In the genomic region with DNA sequence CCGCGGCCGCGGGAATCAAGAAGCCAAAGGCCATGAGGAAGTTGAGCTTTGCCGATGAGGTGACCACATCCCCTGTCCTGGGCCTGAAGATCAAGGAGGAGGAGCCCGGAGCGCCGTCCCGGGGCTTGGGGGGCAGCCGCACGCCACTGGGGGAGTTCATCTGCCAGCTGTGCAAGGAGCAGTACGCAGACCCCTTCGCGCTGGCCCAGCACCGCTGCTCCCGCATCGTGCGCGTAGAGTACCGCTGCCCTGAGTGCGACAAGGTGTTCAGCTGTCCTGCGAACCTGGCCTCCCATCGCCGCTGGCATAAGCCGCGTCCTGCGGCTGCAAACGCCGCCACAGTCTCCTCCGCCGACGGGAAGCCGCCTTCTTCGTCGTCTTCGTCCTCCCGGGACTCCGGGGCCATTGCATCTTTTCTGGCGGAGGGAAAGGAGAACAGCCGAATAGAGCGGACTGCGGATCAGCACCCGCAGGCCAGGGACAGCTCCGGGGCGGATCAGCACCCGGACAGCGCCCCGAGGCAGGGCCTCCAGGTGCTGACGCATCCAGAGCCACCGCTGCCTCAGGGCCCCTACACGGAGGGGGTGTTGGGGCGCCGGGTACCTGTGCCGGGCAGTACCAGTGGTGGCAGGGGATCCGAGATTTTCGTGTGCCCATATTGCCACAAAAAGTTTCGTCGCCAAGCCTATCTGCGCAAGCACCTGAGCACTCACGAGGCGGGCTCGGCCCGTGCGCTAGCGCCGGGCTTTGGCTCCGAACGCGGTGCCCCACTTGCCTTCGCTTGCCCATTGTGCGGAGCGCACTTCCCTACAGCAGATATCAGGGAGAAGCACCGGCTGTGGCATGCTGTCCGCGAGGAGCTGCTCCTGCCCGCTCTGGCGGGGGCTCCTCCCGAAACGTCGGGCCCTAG, we compare ENCODE assay signal across 1 cellular context.
TF ChIP-seq lines count a peak whose summit lies in the region.

No MANE protein-coding gene starts in this region.

TF ChIP-seq in K562, 482 proteins besides CTCF, POLR2A, EP300 and RAD21 (continued from another document and continues in another):
- TF ChIP-seq, protein P1, sequence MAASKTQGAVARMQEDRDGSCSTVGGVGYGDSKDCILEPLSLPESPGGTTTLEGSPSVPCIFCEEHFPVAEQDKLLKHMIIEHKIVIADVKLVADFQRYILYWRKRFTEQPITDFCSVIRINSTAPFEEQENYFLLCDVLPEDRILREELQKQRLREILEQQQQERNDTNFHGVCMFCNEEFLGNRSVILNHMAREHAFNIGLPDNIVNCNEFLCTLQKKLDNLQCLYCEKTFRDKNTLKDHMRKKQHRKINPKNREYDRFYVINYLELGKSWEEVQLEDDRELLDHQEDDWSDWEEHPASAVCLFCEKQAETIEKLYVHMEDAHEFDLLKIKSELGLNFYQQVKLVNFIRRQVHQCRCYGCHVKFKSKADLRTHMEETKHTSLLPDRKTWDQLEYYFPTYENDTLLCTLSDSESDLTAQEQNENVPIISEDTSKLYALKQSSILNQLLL (CRISPR knock-in tag; IDR thresholded peaks at IDR 0.05; ENCODE audit: borderline replicate concordance), result no peak
- TF ChIP-seq PHF8 (IDR thresholded peaks at IDR 0.05; ENCODE audit: borderline replicate concordance, low read length), result no peak
- TF ChIP-seq TAF15 (IDR thresholded peaks at IDR 0.05; ENCODE audit: low read depth, low read length), result no peak
- TF ChIP-seq XRCC3 (IDR thresholded peaks at IDR 0.05), result no peak
- TF ChIP-seq SIRT6 (IDR thresholded peaks at IDR 0.05; ENCODE audit: low read depth, low read length), result no peak
- TF ChIP-seq, protein P2, sequence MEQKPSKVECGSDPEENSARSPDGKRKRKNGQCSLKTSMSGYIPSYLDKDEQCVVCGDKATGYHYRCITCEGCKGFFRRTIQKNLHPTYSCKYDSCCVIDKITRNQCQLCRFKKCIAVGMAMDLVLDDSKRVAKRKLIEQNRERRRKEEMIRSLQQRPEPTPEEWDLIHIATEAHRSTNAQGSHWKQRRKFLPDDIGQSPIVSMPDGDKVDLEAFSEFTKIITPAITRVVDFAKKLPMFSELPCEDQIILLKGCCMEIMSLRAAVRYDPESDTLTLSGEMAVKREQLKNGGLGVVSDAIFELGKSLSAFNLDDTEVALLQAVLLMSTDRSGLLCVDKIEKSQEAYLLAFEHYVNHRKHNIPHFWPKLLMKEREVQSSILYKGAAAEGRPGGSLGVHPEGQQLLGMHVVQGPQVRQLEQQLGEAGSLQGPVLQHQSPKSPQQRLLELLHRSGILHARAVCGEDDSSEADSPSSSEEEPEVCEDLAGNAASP (IDR thresholded peaks at IDR 0.05), result no peak
- TF ChIP-seq ZNF76 (CRISPR knock-in tag; IDR thresholded peaks at IDR 0.05; ENCODE audit: borderline replicate concordance), result no peak
- TF ChIP-seq, protein P3, sequence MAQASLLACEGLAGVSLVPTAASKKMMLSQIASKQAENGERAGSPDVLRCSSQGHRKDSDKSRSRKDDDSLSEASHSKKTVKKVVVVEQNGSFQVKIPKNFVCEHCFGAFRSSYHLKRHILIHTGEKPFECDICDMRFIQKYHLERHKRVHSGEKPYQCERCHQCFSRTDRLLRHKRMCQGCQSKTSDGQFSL (CRISPR knock-in tag; IDR thresholded peaks at IDR 0.05), result peak; percentile 88
- TF ChIP-seq, protein P3 (tag; IDR thresholded peaks at IDR 0.05), result no peak
- TF ChIP-seq, protein P4, sequence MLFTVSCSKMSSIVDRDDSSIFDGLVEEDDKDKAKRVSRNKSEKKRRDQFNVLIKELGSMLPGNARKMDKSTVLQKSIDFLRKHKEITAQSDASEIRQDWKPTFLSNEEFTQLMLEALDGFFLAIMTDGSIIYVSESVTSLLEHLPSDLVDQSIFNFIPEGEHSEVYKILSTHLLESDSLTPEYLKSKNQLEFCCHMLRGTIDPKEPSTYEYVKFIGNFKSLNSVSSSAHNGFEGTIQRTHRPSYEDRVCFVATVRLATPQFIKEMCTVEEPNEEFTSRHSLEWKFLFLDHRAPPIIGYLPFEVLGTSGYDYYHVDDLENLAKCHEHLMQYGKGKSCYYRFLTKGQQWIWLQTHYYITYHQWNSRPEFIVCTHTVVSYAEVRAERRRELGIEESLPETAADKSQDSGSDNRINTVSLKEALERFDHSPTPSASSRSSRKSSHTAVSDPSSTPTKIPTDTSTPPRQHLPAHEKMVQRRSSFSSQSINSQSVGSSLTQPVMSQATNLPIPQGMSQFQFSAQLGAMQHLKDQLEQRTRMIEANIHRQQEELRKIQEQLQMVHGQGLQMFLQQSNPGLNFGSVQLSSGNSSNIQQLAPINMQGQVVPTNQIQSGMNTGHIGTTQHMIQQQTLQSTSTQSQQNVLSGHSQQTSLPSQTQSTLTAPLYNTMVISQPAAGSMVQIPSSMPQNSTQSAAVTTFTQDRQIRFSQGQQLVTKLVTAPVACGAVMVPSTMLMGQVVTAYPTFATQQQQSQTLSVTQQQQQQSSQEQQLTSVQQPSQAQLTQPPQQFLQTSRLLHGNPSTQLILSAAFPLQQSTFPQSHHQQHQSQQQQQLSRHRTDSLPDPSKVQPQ (CRISPR knock-in tag; IDR thresholded peaks at IDR 0.05; ENCODE audit: borderline replicate concordance), result no peak
- TF ChIP-seq HOXB6 (CRISPR knock-in tag; IDR thresholded peaks at IDR 0.05; ENCODE audit: borderline replicate concordance), result no peak
- TF ChIP-seq OTX1 (CRISPR knock-in tag; IDR thresholded peaks at IDR 0.05), result no peak
- peak; percentile 90 for TF ChIP-seq ZNF146 (CRISPR knock-in tag; IDR thresholded peaks at IDR 0.05; ENCODE audit: unreplicated experiment)
- no peak for TF ChIP-seq ESRRB (CRISPR knock-in tag; IDR thresholded peaks at IDR 0.05; ENCODE audit: borderline replicate concordance)
- no peak for TF ChIP-seq PTTG1 (tag; IDR thresholded peaks at IDR 0.05; ENCODE audit: low read depth)
- TF ChIP-seq BCOR (IDR thresholded peaks at IDR 0.05), result no peak
- TF ChIP-seq EP400 (IDR thresholded peaks at IDR 0.05), result no peak
- TF ChIP-seq ZNF77 (CRISPR knock-in tag; IDR thresholded peaks at IDR 0.05), result no peak
- TF ChIP-seq YBX1 (IDR thresholded peaks at IDR 0.05), result no peak
- no peak for TF ChIP-seq CHD4 (IDR thresholded peaks at IDR 0.05; ENCODE audit: insufficient read depth, insufficient replicate concordance, low read depth, low read length, poor library complexity, severe bottlenecking)
- TF ChIP-seq, protein P5, sequence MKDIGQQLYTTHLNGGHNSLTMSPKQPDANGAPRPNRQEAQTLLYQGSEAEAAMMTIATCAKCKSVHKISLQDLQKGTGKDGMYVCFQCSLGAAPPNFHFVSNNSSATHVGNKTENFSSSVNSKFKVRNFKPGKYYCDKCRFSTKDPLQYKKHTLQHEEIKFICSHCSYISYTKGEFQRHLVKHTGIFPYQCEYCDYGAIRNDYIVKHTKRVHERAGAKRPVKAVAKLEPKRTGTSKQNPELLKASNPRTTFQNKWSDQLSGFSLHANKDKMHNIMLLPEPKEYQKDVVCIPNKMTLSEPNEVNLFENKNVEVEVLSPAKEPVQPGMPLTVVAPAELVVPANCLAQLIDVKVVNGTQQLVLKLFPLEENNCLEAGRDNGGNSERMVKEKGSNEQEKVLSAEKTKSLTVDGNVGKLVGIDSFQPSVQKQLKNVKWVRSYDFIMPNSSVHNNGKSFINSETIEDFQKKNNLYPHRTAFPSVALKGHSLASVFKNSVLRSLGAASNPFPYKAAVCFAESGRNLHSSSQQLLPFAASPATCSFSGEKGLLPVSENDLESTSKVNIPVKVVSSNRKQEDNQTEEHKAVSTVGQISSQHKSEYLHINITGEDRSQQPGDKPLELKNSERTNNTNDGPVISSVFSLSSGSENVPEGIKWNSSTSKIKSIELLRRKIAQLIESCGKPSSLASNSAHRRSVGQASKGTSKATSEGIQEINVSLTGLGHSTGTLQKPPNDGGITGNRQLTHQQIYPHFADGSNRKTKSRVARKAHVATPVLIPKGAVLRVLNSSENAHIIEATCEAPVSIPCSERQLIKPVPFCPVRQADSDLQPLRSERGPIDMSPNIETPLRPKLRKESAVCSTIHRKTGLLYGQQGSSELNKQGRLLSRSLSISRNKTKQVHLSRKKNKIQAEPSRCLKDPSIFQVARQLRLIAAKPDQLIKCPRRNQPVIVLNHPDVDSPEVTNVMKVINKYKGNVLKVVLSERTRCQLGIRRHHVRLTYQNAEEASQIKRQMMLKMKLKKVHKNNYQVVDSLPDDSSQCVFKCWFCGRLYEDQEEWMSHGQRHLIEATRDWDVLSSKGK (CRISPR knock-in tag; IDR thresholded peaks at IDR 0.05), result no peak
- TF ChIP-seq ZFP30 (CRISPR knock-in tag; IDR thresholded peaks at IDR 0.05; ENCODE audit: borderline replicate concordance), result no peak
- no peak for TF ChIP-seq ETV1 (tag; conservative IDR thresholded peaks at IDR 0.05; ENCODE audit: low read depth)
- TF ChIP-seq ZNF347 (CRISPR knock-in tag; IDR thresholded peaks at IDR 0.05; ENCODE audit: low read depth), result no peak
- TF ChIP-seq, protein P6, sequence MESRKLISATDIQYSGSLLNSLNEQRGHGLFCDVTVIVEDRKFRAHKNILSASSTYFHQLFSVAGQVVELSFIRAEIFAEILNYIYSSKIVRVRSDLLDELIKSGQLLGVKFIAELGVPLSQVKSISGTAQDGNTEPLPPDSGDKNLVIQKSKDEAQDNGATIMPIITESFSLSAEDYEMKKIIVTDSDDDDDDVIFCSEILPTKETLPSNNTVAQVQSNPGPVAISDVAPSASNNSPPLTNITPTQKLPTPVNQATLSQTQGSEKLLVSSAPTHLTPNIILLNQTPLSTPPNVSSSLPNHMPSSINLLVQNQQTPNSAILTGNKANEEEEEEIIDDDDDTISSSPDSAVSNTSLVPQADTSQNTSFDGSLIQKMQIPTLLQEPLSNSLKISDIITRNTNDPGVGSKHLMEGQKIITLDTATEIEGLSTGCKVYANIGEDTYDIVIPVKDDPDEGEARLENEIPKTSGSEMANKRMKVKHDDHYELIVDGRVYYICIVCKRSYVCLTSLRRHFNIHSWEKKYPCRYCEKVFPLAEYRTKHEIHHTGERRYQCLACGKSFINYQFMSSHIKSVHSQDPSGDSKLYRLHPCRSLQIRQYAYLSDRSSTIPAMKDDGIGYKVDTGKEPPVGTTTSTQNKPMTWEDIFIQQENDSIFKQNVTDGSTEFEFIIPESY (CRISPR knock-in tag; IDR thresholded peaks at IDR 0.05), result peak; percentile 98
- TF ChIP-seq PCBP1 (IDR thresholded peaks at IDR 0.05; ENCODE audit: low read depth, low read length, poor library complexity, severe bottlenecking), result no peak
- TF ChIP-seq KLF6 (CRISPR knock-in tag; IDR thresholded peaks at IDR 0.05; ENCODE audit: borderline replicate concordance), result no peak
- TF ChIP-seq, protein P7, sequence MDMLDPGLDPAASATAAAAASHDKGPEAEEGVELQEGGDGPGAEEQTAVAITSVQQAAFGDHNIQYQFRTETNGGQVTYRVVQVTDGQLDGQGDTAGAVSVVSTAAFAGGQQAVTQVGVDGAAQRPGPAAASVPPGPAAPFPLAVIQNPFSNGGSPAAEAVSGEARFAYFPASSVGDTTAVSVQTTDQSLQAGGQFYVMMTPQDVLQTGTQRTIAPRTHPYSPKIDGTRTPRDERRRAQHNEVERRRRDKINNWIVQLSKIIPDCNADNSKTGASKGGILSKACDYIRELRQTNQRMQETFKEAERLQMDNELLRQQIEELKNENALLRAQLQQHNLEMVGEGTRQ (CRISPR knock-in tag; IDR thresholded peaks at IDR 0.05), result peak; percentile 85
- no peak for TF ChIP-seq RFX5 (IDR thresholded peaks at IDR 0.05; ENCODE audit: low read depth, low read length)
- TF ChIP-seq BRF1 (IDR thresholded peaks at IDR 0.05; ENCODE audit: borderline replicate concordance, extremely low read depth, insufficient read length), result no peak
- TF ChIP-seq, protein P8, sequence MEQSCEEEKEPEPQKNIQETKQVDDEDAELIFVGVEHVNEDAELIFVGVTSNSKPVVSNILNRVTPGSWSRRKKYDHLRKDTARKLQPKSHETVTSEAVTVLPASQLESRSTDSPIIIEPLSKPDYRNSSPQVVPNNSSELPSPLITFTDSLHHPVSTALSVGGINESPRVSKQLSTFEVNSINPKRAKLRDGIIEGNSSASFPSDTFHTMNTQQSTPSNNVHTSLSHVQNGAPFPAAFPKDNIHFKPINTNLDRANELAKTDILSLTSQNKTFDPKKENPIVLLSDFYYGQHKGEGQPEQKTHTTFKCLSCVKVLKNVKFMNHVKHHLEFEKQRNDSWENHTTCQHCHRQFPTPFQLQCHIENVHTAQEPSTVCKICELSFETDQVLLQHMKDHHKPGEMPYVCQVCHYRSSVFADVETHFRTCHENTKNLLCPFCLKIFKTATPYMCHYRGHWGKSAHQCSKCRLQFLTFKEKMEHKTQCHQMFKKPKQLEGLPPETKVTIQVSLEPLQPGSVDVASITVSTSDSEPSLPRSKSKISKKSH (CRISPR knock-in tag; IDR thresholded peaks at IDR 0.05), result no peak
- no peak for TF ChIP-seq NFYB (IDR thresholded peaks at IDR 0.05; ENCODE audit: extremely low read depth, insufficient read length)
- peak; percentile 99 for TF ChIP-seq NR1H2 (CRISPR knock-in tag; IDR thresholded peaks at IDR 0.05)
- TF ChIP-seq, protein P9, sequence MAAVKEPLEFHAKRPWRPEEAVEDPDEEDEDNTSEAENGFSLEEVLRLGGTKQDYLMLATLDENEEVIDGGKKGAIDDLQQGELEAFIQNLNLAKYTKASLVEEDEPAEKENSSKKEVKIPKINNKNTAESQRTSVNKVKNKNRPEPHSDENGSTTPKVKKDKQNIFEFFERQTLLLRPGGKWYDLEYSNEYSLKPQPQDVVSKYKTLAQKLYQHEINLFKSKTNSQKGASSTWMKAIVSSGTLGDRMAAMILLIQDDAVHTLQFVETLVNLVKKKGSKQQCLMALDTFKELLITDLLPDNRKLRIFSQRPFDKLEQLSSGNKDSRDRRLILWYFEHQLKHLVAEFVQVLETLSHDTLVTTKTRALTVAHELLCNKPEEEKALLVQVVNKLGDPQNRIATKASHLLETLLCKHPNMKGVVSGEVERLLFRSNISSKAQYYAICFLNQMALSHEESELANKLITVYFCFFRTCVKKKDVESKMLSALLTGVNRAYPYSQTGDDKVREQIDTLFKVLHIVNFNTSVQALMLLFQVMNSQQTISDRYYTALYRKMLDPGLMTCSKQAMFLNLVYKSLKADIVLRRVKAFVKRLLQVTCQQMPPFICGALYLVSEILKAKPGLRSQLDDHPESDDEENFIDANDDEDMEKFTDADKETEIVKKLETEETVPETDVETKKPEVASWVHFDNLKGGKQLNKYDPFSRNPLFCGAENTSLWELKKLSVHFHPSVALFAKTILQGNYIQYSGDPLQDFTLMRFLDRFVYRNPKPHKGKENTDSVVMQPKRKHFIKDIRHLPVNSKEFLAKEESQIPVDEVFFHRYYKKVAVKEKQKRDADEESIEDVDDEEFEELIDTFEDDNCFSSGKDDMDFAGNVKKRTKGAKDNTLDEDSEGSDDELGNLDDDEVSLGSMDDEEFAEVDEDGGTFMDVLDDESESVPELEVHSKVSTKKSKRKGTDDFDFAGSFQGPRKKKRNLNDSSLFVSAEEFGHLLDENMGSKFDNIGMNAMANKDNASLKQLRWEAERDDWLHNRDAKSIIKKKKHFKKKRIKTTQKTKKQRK (IDR thresholded peaks at IDR 0.05; ENCODE audit: borderline replicate concordance, low read depth, low read length), result no peak
- no peak for TF ChIP-seq JUN (IDR thresholded peaks at IDR 0.05; ENCODE audit: borderline replicate concordance, low read depth, low read length)
- TF ChIP-seq JUN (CRISPR knock-in tag; IDR thresholded peaks at IDR 0.05; ENCODE audit: borderline replicate concordance), result peak; percentile 98
- no peak for TF ChIP-seq PRPF4 (IDR thresholded peaks at IDR 0.05; ENCODE audit: insufficient read depth, low read depth, low read length, poor library complexity, severe bottlenecking)
- TF ChIP-seq SMARCA4 (IDR thresholded peaks at IDR 0.05), result no peak
